In genomic region chr1:162200096-162200847, GRCh38 we compare ENCODE assay signal across 21 cellular contexts.
"Had no signal": no experiment of that assay in that cellular context is flagged by ENCODE, and none has a peak within 500 bp of the region (broad histone marks: within the 10 kb centered on the region; RNA-seq: fewer than 3 reads in every experiment).

No MANE protein-coding gene starts in this region.

- H3K36me3 Mint-ChIP-seq: naive B cell; stimulated activated naive B cell treated with anti-CD40 and anti-IgM and Interleukin-4, amounts not matched to agents 10 μg/mL and 1 μg/mL and 100 μg/mL, for 72 hours; T-cell had no signal

- H3K4me3 ChIP-seq: colonic mucosa, gastrocnemius medialis, skin epidermis, transverse colon had no signal

- H3K27me3 ChIP-seq: colonic mucosa, gastrocnemius medialis, transverse colon had no signal

- H3K4me1 Mint-ChIP-seq: naive B cell; stimulated activated naive B cell treated with anti-CD40 and anti-IgM and Interleukin-4, amounts not matched to agents 10 μg/mL and 1 μg/mL and 100 μg/mL, for 72 hours; T-cell had no signal

- ATAC-seq: activated T-cell treated with anti-CD3 and anti-CD28 coated beads, Interleukin-2, amount 50 U/mL, for 4 hours; gastrocnemius medialis; left lobe of liver; stimulated activated naive B cell treated with anti-CD40 and anti-IgM and Interleukin-4, amounts not matched to agents 10 μg/mL and 1 μg/mL and 100 μg/mL, for 72 hours; T-cell had no signal

- H3K9me3 Mint-ChIP-seq: activated T-cell treated with anti-CD3 and anti-CD28 coated beads, Interleukin-2, amount 50 U/mL, for 4 hours; T-cell had no signal

- H3K27ac Mint-ChIP-seq: naive B cell; stimulated activated naive B cell treated with anti-CD40 and anti-IgM and Interleukin-4, amounts not matched to agents 10 μg/mL and 1 μg/mL and 100 μg/mL, for 72 hours; T-cell had no signal

- H3K4me1 ChIP-seq: gastrocnemius medialis had no signal

- H3K9me3 ChIP-seq: colonic mucosa, gastrocnemius medialis, SK-N-SH, transverse colon had no signal

- H3K27ac ChIP-seq: colonic mucosa, gastrocnemius medialis, skin epidermis, transverse colon, WERI-Rb-1 had no signal

- DNase-seq: activated CD4-positive, alpha-beta T cell treated with anti-CD3 and anti-CD28 coated beads, Interleukin-2, amount 50 U/mL, for 48 hours; activated effector memory CD4-positive, alpha-beta T cell treated with Interleukin-2 at 50 U/mL for 16 hours; activated naive CD4-positive, alpha-beta T cell treated with anti-CD3 and anti-CD28 coated beads, Interleukin-2, amount 50 U/mL, for 16 hours; activated T-cell treated with anti-CD3 and anti-CD28 coated beads, Interleukin-2, amount 50 U/mL, for 4 hours; caudate nucleus; colonic mucosa; gastrocnemius medialis; naive B cell; posterior cingulate gyrus; retina; SK-N-SH; stimulated activated CD4-positive, alpha-beta T cell treated with anti-CD3 and anti-CD28 coated beads, Interleukin-15, amount 100 ng/mL, for 24 hours; stimulated activated CD4-positive, alpha-beta T cell treated with anti-CD3 and anti-CD28 coated beads, Interleukin-4, amount 100 ng/mL, for 1 hour; stimulated activated naive B cell treated with anti-CD40 and anti-IgM and Interleukin-4, amounts not matched to agents 10 μg/mL and 1 μg/mL and 100 μg/mL, for 72 hours; substantia nigra; T-cell; T-helper 9 cell; transverse colon; WERI-Rb-1 had no signal

- H3K4me2 ChIP-seq: SK-N-SH had no signal

- H3K36me3 ChIP-seq: colonic mucosa, gastrocnemius medialis, transverse colon, WERI-Rb-1 had no signal

- H3K4me3 Mint-ChIP-seq: activated T-cell treated with anti-CD3 and anti-CD28 coated beads, Interleukin-2, amount 50 U/mL, for 4 hours; naive B cell; stimulated activated naive B cell treated with anti-CD40 and anti-IgM and Interleukin-4, amounts not matched to agents 10 μg/mL and 1 μg/mL and 100 μg/mL, for 72 hours; T-cell had no signal

- H3K9ac ChIP-seq: SK-N-SH had no signal
